In the genomic region with DNA sequence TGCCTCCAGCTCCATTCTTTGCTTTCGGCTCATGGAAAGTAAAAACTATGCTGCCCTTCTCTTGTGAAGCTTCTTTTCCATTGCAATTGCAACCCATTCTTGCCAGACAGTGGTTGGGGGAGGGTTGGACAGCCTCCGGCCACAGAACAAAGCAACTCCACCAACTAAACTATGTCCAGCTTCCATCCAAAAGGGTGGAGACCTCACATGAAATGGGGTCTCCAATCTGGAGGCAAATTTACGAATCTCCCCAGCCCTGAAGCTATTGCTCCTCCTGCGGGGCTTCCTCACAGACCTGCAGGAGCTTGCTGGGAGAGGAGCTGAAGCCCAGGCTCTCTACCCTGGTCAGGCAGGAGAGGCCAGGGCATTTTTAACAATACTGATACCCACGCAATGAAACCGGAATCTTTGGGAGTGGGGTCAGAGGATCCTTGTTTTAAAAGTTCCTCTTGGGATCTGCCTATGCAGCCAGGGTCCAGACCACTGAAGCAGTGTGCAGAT, we compare ENCODE assay signal across 11 cellular contexts. TPM values are rescaled to one million over a fixed set of nuclear protein-coding genes. Genes with fewer than 3 reads are reported as not detected.
DNase-seq lines count a peak whose midpoint lies in the region; FAIRE-seq and TF ChIP-seq lines count a peak whose summit lies in the region.
"Had no signal": no experiment of that assay in that cellular context is flagged by ENCODE, and none has a peak within 500 bp of the region (broad histone marks: within the 10 kb centered on the region; RNA-seq: fewer than 3 reads in every experiment).

No MANE protein-coding gene starts in this region.

- POLR2A ChIA-PET in AG04449 (lab: Yijun Ruan, JAX) = interaction anchor here (1.0 kb wide), 1 partner anchor 12 kb away, joined by 3 read pairs; no protein-coding TSS in a partner anchor

- H3K27me3 ChIP-seq in adipocyte (replicated peaks; ENCODE audit: control insufficient read depth, insufficient read depth, low read length) = no peaks in the 10 kb centered on the region
- H3K27me3 ChIP-seq in MM.1S (replicated peaks; ENCODE audit: insufficient read depth, low read length) = no peaks in the 10 kb centered on the region

- H3K9ac ChIP-seq in adipocyte (ENCODE audit: low read length) (peak overlapping the region; percentile 91), MM.1S (ENCODE audit: low read length) (no peak overlapping the region)

- H3F3A ChIP-seq in MM.1S (ENCODE audit: insufficient read depth, low read length) = peaks cover 10% of the 10 kb centered on the region; the same call in 1 of the 2 replicates

- peak overlapping the region; percentile 10 for H3K27ac Mint-ChIP-seq in neural crest cell (ENCODE audit: unreplicated experiment)

- H3K79me2 ChIP-seq in MM.1S (ENCODE audit: low read length) = no peaks in the 10 kb centered on the region

- DNase-seq in AG04449 (ENCODE audit: low read depth, low spot score) (no peak), adipocyte (ENCODE audit: low read depth) (no peak), frontal cortex (ENCODE audit: low spot score in 2 of 2) (peak; percentile 16 to 27), neural crest cell (ENCODE audit: low read depth, low spot score) (no peak), MM.1S (no peak), EL (no peak)
- DNase-seq in stimulated activated naive CD4-positive, alpha-beta T cell treated with Interleukin-2 at 50 U/mL for 16 hours (lab: John Stamatoyannopoulos, UW) = no peak
- DNase-seq in stimulated activated naive CD4-positive, alpha-beta T cell (lab: John Stamatoyannopoulos, UW) = no peak
- DNase-seq: effector CD4-positive, alpha-beta T cell; OCI-M1 had no signal

- H3K4me3 Mint-ChIP-seq in neural crest cell = no peak overlapping the region

- no peaks in the 10 kb centered on the region for H3K36me3 Mint-ChIP-seq in neural crest cell (ENCODE audit: low read depth)

- H2AFZ ChIP-seq in MM.1S (ENCODE audit: low read length) = no peak overlapping the region

- H4K20me1 ChIP-seq in MM.1S (ENCODE audit: insufficient read depth, low read length) = no peaks in the 10 kb centered on the region

- H3K9me3 Mint-ChIP-seq in neural crest cell = peaks cover 6% of the 10 kb centered on the region

- H3K4me1 ChIP-seq in adipocyte (ENCODE audit: control insufficient read depth, insufficient read depth, low read length) = peaks cover 28% of the 10 kb centered on the region
- H3K4me1 ChIP-seq in MM.1S (ENCODE audit: low read length) = peaks cover 9% of the 10 kb centered on the region
- H3K4me1 ChIP-seq: A549 had no signal

- CTCF ChIA-PET in AG04449 (lab: Yijun Ruan, JAX) = interaction anchor here (1.2 to 3.0 kb wide), 6 partner anchors 12 to 62 kb away, joined by 3 to 20 read pairs (median 8); no protein-coding TSS in a partner anchor

- no peak for FAIRE-seq in frontal cortex (lab: Jason Lieb, UNC)
- FAIRE-seq: A549 had no signal

- H3K9me3 ChIP-seq in adipocyte (ENCODE audit: control insufficient read depth, low read length) (peaks cover 1% of the 10 kb centered on the region), MM.1S (replicated peaks; ENCODE audit: insufficient read depth, low read length) (no peaks in the 10 kb centered on the region)

- no peaks in the 10 kb centered on the region for H3K9me2 ChIP-seq in MM.1S (replicated peaks; ENCODE audit: insufficient read depth, low read length)

- no peaks in the 10 kb centered on the region for H3K4me1 Mint-ChIP-seq in neural crest cell

- H3K36me3 ChIP-seq in adipocyte (ENCODE audit: control insufficient read depth, insufficient read depth, low read length, severe bottlenecking) = peaks cover 14% of the 10 kb centered on the region
- H3K36me3 ChIP-seq in MM.1S (replicated peaks; ENCODE audit: insufficient read depth, low read length) = no peaks in the 10 kb centered on the region

- H3K27ac ChIP-seq in MM.1S (ENCODE audit: low read length) = no peak overlapping the region
- H3K27ac ChIP-seq: A549 had no signal

- no peak overlapping the region for H3K4me2 ChIP-seq in MM.1S (ENCODE audit: low read depth, low read length)

- no peaks in the 10 kb centered on the region for H3K27me3 Mint-ChIP-seq in neural crest cell (ENCODE audit: low read depth)

- TF ChIP-seq CTCF in AG04449 (IDR thresholded peaks at IDR 0.05; ENCODE audit: insufficient read depth, low read length, missing control alignments) (no peak), neural crest cell (conservative IDR thresholded peaks at IDR 0.05) (no peak), MM.1S (IDR thresholded peaks at IDR 0.05; ENCODE audit: low read length) (no peak)

- H3K4me3 ChIP-seq in AG04449 (ENCODE audit: low read depth, low read length) (peak overlapping the region; percentile 57), adipocyte (ENCODE audit: low read length) (peak overlapping the region; percentile 81), MM.1S (ENCODE audit: low read length) (no peak overlapping the region)
- H3K4me3 ChIP-seq: A549 had no signal

RNA-seq across cellular contexts. Expression of a gene that starts 0.6 kb away (rescaled TPM):
- 3.7 TPM for total RNA-seq in frontal cortex
- total RNA-seq in neural crest cell = not detected in 2 replicates

RNA-seq across cellular contexts. Expression of a gene that starts 52.0 kb away (rescaled TPM):
- total RNA-seq in frontal cortex = 37.9 TPM
- total RNA-seq in neural crest cell = 56.1 and 60.9 TPM in 2 replicates

Comparison
In these comparisons a context has a peak if more than half of its experiments do, and no peak if none do; other contexts are left out.
1. DNase-seq: peak in frontal cortex (2 of 2); none in AG04449 (single experiment), adipocyte (single experiment), neural crest cell (single experiment), stimulated activated naive CD4-positive, alpha-beta T cell treated with Interleukin-2 at 50 U/mL for 16 hours (single experiment), MM.1S (single experiment), EL (single experiment) and stimulated activated naive CD4-positive, alpha-beta T cell (0 of 6).